ENCODE assay signal across 26 cellular contexts in the genomic region with DNA sequence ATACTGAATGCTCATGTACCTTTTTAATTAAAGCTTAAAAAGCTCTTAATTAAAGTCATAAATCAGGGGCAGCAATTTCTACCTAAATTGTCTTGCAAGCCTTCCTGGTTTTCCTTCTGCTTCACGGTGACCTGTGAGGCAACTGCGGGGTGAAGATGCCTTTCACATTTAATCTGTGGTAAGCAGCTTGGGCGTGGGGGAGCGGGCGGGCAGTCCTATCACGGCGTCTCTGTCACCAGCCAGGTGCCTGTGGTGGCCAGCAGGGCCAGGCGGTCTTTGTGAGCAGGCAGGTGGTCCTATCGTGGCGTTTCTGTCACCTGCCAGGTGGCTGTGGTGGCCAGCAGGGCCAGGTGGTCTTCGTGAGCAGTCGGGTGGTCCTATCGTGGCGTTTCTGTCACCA.
"Had no signal": no experiment of that assay in that cellular context is flagged by ENCODE, and none has a peak within 500 bp of the region (broad histone marks: within the 10 kb centered on the region; RNA-seq: fewer than 3 reads in every experiment).

No MANE protein-coding gene starts in this region.

- ATAC-seq: activated CD4-positive, CD25-positive, alpha-beta regulatory T cell treated with anti-CD3 and anti-CD28 coated beads, Interleukin-2, amount 50 U/mL, for 24 hours; activated CD8-positive, alpha-beta T cell treated with anti-CD3 and anti-CD28 coated beads for 36 hours; activated naive CD8-positive, alpha-beta T cell treated with anti-CD3 and anti-CD28 coated beads, Interleukin-2, amount 50 U/mL, for 24 hours; activated T-cell treated with anti-CD3 and anti-CD28 coated beads, Interleukin-2, amount 50 U/mL, for 4 hours; body of pancreas; esophagus mucosa; foreskin keratinocyte; gastrocnemius medialis; WTC11 had no signal

- DNase-seq: activated CD4-positive, alpha-beta T cell treated with anti-CD3 and anti-CD28 coated beads for 48 hours; activated CD4-positive, alpha-beta T cell treated with anti-CD3 and anti-CD28 coated beads, Interleukin-2, amount 50 U/mL, for 1 hour; activated CD4-positive, alpha-beta T cell treated with anti-CD3 and anti-CD28 coated beads, Interleukin-2, amount 50 U/mL, for 48 hours; activated CD8-positive, alpha-beta memory T cell treated with anti-CD3 and anti-CD28 coated beads for 24 hours; activated CD8-positive, alpha-beta T cell treated with anti-CD3 and anti-CD28 coated beads for 36 hours; activated effector memory CD4-positive, alpha-beta T cell treated with anti-CD3 and anti-CD28 coated beads, Interleukin-2, amount 50 U/mL, for 16 hours; activated naive CD4-positive, alpha-beta T cell treated with anti-CD3 and anti-CD28 coated beads for 36 hours; activated naive CD8-positive, alpha-beta T cell treated with anti-CD3 and anti-CD28 coated beads for 36 hours; activated naive CD8-positive, alpha-beta T cell treated with anti-CD3 and anti-CD28 coated beads, Interleukin-2, amount 50 U/mL, for 24 hours; activated T-cell treated with anti-CD3 and anti-CD28 coated beads, Interleukin-2, amount 50 U/mL, for 4 hours; adrenal gland; amygdala; aorta; body of pancreas; caudate nucleus; dorsolateral prefrontal cortex; effector memory CD4-positive, alpha-beta T cell; endodermal cell; foreskin keratinocyte; gastrocnemius medialis; glutamatergic neuron; T-helper 2 cell had no signal

- H3K36me3 ChIP-seq: adrenal gland, gastrocnemius medialis had no signal

- H3K27ac ChIP-seq: adrenal gland, body of pancreas, coronary artery, dorsolateral prefrontal cortex, foreskin keratinocyte, gastrocnemius medialis had no signal

- H3K4me3 ChIP-seq: adrenal gland, body of pancreas, coronary artery, dorsolateral prefrontal cortex, gastrocnemius medialis had no signal

- H3K9me3 ChIP-seq: adrenal gland, gastrocnemius medialis had no signal

- H3K4me1 ChIP-seq: adrenal gland, body of pancreas, foreskin keratinocyte, gastrocnemius medialis had no signal

- H3K27me3 ChIP-seq: adrenal gland, body of pancreas, foreskin keratinocyte had no signal
